In genomic region chr3:79005084-79005483, GRCh38 we compare ENCODE assay signal across 23 cellular contexts.
DNase-seq lines count a peak whose midpoint lies in the region; FAIRE-seq and TF ChIP-seq lines count a peak whose summit lies in the region.
"Had no signal": no experiment of that assay in that cellular context is flagged by ENCODE, and none has a peak within 500 bp of the region (broad histone marks: within the 10 kb centered on the region; RNA-seq: fewer than 3 reads in every experiment).

No MANE protein-coding gene starts in this region.

- H3K36me3 Mint-ChIP-seq in neural progenitor cell = peaks cover 6% of the 10 kb centered on the region
- H3K36me3 Mint-ChIP-seq: activated CD4-positive, alpha-beta memory T cell treated with anti-CD3 and anti-CD28 coated beads for 36 hours had no signal

- no peak overlapping the region for H3K4me3 ChIP-seq in cardiac fibroblast (replicated peaks in 1 of 2; ENCODE audit: low read depth in 2 of 2, low read length in 2 of 2)
- H3K4me3 ChIP-seq in neural progenitor cell = no peak overlapping the region
- H3K4me3 ChIP-seq in ascending aorta = no peak overlapping the region
- H3K4me3 ChIP-seq: GM23338, heart left ventricle, K562, right atrium auricular region, uterus had no signal

- H3K27ac ChIP-seq in neural progenitor cell (peak overlapping the region; percentile 38), ascending aorta (no peak overlapping the region)
- H3K27ac ChIP-seq: heart left ventricle, right atrium auricular region, uterus had no signal

- no peak overlapping the region for H3K27ac Mint-ChIP-seq in neural progenitor cell
- H3K27ac Mint-ChIP-seq: activated CD4-positive, alpha-beta memory T cell treated with anti-CD3 and anti-CD28 coated beads for 36 hours; GM23338; WTC11 had no signal

- no peaks in the 10 kb centered on the region for H3K27me3 ChIP-seq in neural progenitor cell
- H3K27me3 ChIP-seq in ascending aorta = no peaks in the 10 kb centered on the region
- H3K27me3 ChIP-seq: heart left ventricle, right atrium auricular region, uterus had no signal

- H2AFZ ChIP-seq in neural progenitor cell (replicated peaks) = no peak overlapping the region
- H2AFZ ChIP-seq: GM23338 had no signal

- no peak overlapping the region for H3K9ac ChIP-seq in neural progenitor cell

- TF ChIP-seq CTCF in cardiac fibroblast (IDR thresholded peaks at IDR 0.05; ENCODE audit: low read depth, low read length) (no peak), neural progenitor cell (IDR thresholded peaks at IDR 0.05) (no peak), ascending aorta (IDR thresholded peaks at IDR 0.05) (no peak)

- H3K79me2 ChIP-seq in neural progenitor cell (ENCODE audit: low read depth) = peaks cover 100% of the 10 kb centered on the region

- H3K9me3 Mint-ChIP-seq in neural progenitor cell = peaks cover 3% of the 10 kb centered on the region
- H3K9me3 Mint-ChIP-seq: GM23338, WTC11 had no signal

- H3K4me3 Mint-ChIP-seq in neural progenitor cell = no peak overlapping the region
- H3K4me3 Mint-ChIP-seq: activated CD4-positive, alpha-beta memory T cell treated with anti-CD3 and anti-CD28 coated beads for 36 hours; GM23338; WTC11 had no signal

- H3K4me1 Mint-ChIP-seq in neural progenitor cell = peaks cover 17% of the 10 kb centered on the region

- no peak overlapping the region for H3K4me2 ChIP-seq in neural progenitor cell
- H3K4me2 ChIP-seq: GM23338 had no signal

- DNase-seq in COLO829 (ENCODE audit: low spot score) (peak; percentile 82), HTR-8/SVneo (ENCODE audit: insufficient read length, low spot score) (peak; percentile 13), cardiac fibroblast (ENCODE audit: low read depth in 2 of 2) (peak; percentile 19 to 76), neural progenitor cell (ENCODE audit: low spot score) (no peak), NCI-H526 (lab: John Stamatoyannopoulos, UW) (no peak), NCI-H2029 (lab: John Stamatoyannopoulos, UW) (no peak), ascending aorta (ENCODE audit: low spot score in 2 of 2) (no peak)
- no peak for DNase-seq in activated CD4-positive, alpha-beta T cell treated with anti-CD3 and anti-CD28 coated beads, Interleukin-2, amount 50 U/mL, for 4 hours
- DNase-seq: activated CD4-positive, alpha-beta memory T cell treated with anti-CD3 and anti-CD28 coated beads for 36 hours; activated T-cell treated with anti-CD3 and anti-CD28 coated beads for 4 hours; cerebellar nuclear complex; heart left ventricle; MV-4-11; NCI-H1930; NCI-H446; nucleus accumbens; stimulated activated CD4-positive, alpha-beta T cell treated with anti-CD3 and anti-CD28 coated beads, Interleukin-15, amount 100 ng/mL, for 24 hours; uterus had no signal

- H3K4me1 ChIP-seq in neural progenitor cell = peaks cover 66% of the 10 kb centered on the region
- no peaks in the 10 kb centered on the region for H3K4me1 ChIP-seq in ascending aorta
- H3K4me1 ChIP-seq: right atrium auricular region, uterus had no signal

- H3K9me3 ChIP-seq in neural progenitor cell (ENCODE audit: low read depth) = no peaks in the 10 kb centered on the region
- H3K9me3 ChIP-seq in ascending aorta = no peaks in the 10 kb centered on the region
- H3K9me3 ChIP-seq: heart left ventricle, right atrium auricular region, uterus had no signal

- peaks cover 80% of the 10 kb centered on the region for H4K20me1 ChIP-seq in neural progenitor cell (ENCODE audit: low read depth)

- intact Hi-C loops in ascending aorta (cut with DNase I) = no loop called here

- peaks cover 2% of the 10 kb centered on the region for H3K27me3 Mint-ChIP-seq in neural progenitor cell (ENCODE audit: insufficient read depth, low read depth)
- H3K27me3 Mint-ChIP-seq: activated CD4-positive, alpha-beta memory T cell treated with anti-CD3 and anti-CD28 coated beads for 36 hours had no signal

- peak; percentile 87 for FAIRE-seq in HTR-8/SVneo (lab: Jason Lieb, UNC)
- FAIRE-seq: K562, RCC 7860 had no signal

- peaks cover 22% of the 10 kb centered on the region for H3F3A ChIP-seq in neural progenitor cell (ENCODE audit: low read depth)

- H3K36me3 ChIP-seq in neural progenitor cell (no peaks in the 10 kb centered on the region), ascending aorta (no peaks in the 10 kb centered on the region)
- H3K36me3 ChIP-seq: heart left ventricle, right atrium auricular region, uterus had no signal

Comparison
In these comparisons a context has a peak if more than half of its experiments do, and no peak if none do; other contexts are left out.
1. DNase-seq: peak in COLO829 (single experiment), HTR-8/SVneo (single experiment) and cardiac fibroblast (2 of 2); none in neural progenitor cell (single experiment), NCI-H526 (0 of 2), NCI-H2029 (single experiment), ascending aorta (0 of 2) and activated CD4-positive, alpha-beta T cell treated with anti-CD3 and anti-CD28 coated beads, Interleukin-2, amount 50 U/mL, for 4 hours (0 of 2).